ENCODE assay signal across 13 cellular contexts in genomic region chr6:85078071-85078470, GRCh38.
DNase-seq lines count a peak whose midpoint lies in the region; ATAC-seq and TF ChIP-seq lines count a peak whose summit lies in the region.
"Had no signal": no experiment of that assay in that cellular context is flagged by ENCODE, and none has a peak within 500 bp of the region (broad histone marks: within the 10 kb centered on the region; RNA-seq: fewer than 3 reads in every experiment).

No MANE protein-coding gene starts in this region.

- H3K4me1 ChIP-seq in A673 (ENCODE audit: insufficient read depth, low read length, poor library complexity, severe bottlenecking) (peaks cover 28% of the 10 kb centered on the region), HEK293 (ENCODE audit: control insufficient read depth, insufficient read depth, low read length) (peaks cover 13% of the 10 kb centered on the region)
- H3K4me1 ChIP-seq in CD8-positive, alpha-beta T cell (ENCODE audit: insufficient read depth, low read length): no peaks in the 10 kb centered on the region
- H3K4me1 ChIP-seq: BLaER1 treated with 17β-estradiol and CSF1 and Interleukin-3, amounts not matched to agents 10 nM and 100 nM; transverse colon had no signal

- intact Hi-C loops in A673 (cut with micrococcal nuclease; ENCODE audit: unreplicated experiment): no loop called here
- intact Hi-C loops in CD8-positive, alpha-beta T cell (cut with DNase I, micrococcal nuclease): no loop called here

- H3K9me3 ChIP-seq in A673 (ENCODE audit: low read depth, low read length, poor library complexity, severe bottlenecking) (no peaks in the 10 kb centered on the region), HEK293 (ENCODE audit: control insufficient read depth, insufficient read depth, low read depth, low read length) (no peaks in the 10 kb centered on the region)
- no peaks in the 10 kb centered on the region for H3K9me3 ChIP-seq in CD8-positive, alpha-beta T cell (ENCODE audit: low read length)
- H3K9me3 ChIP-seq: BLaER1 treated with 17β-estradiol and CSF1 and Interleukin-3, amounts not matched to agents 10 nM and 100 nM; neutrophil; transverse colon had no signal

- H3K27me3 Mint-ChIP-seq in CD8-positive, alpha-beta T cell (ENCODE audit: low read depth): no peaks in the 10 kb centered on the region
- no peaks in the 10 kb centered on the region for H3K27me3 Mint-ChIP-seq in glutamatergic neuron (ENCODE audit: unreplicated experiment)
- H3K27me3 Mint-ChIP-seq: activated B cell treated with CpG ODN at 0.5 μM for 24 hours had no signal

- no peak overlapping the region for H3K4me3 ChIP-seq in A673 (ENCODE audit: low read depth, low read length, poor library complexity, severe bottlenecking)
- no peak overlapping the region for H3K4me3 ChIP-seq in HEK293 (ENCODE audit: low read depth, low read length)
- H3K4me3 ChIP-seq in fibroblast of villous mesenchyme (ENCODE audit: low read depth, low read length): no peak overlapping the region
- H3K4me3 ChIP-seq in CD8-positive, alpha-beta T cell (ENCODE audit: low read depth, low read length): no peak overlapping the region
- H3K4me3 ChIP-seq: BLaER1 treated with 17β-estradiol and CSF1 and Interleukin-3, amounts not matched to agents 10 nM and 100 nM; transverse colon had no signal

- no peaks in the 10 kb centered on the region for H3K27me3 ChIP-seq in A673 (replicated peaks; ENCODE audit: insufficient read depth, low read depth, low read length, poor library complexity)
- H3K27me3 ChIP-seq in CD8-positive, alpha-beta T cell (ENCODE audit: insufficient read depth, low read length): no peaks in the 10 kb centered on the region
- H3K27me3 ChIP-seq: BLaER1 treated with 17β-estradiol and CSF1 and Interleukin-3, amounts not matched to agents 10 nM and 100 nM; neutrophil; transverse colon had no signal

- peak overlapping the region; percentile 60 for H3K27ac ChIP-seq in A673 (ENCODE audit: low read depth, low read length, poor library complexity, severe bottlenecking)
- H3K27ac ChIP-seq in HEK293 (ENCODE audit: extremely low read depth, low read depth, low read length): no peak overlapping the region
- no peak overlapping the region for H3K27ac ChIP-seq in CD8-positive, alpha-beta T cell (ENCODE audit: low read depth, low read length)
- H3K27ac ChIP-seq: BLaER1 treated with 17β-estradiol and CSF1 and Interleukin-3, amounts not matched to agents 10 nM and 100 nM; neutrophil; transverse colon had no signal

- no peaks in the 10 kb centered on the region for H3K36me3 Mint-ChIP-seq in CD8-positive, alpha-beta T cell
- H3K36me3 Mint-ChIP-seq in glutamatergic neuron (ENCODE audit: unreplicated experiment): no peaks in the 10 kb centered on the region

- H3K36me3 ChIP-seq in A673 (ENCODE audit: insufficient read depth, low read length, poor library complexity, severe bottlenecking) (no peaks in the 10 kb centered on the region), HEK293 (ENCODE audit: control insufficient read depth in 2 of 2, insufficient read depth in 1 of 2, low read length in 2 of 2) (no peaks in the 10 kb centered on the region)
- no peaks in the 10 kb centered on the region for H3K36me3 ChIP-seq in CD8-positive, alpha-beta T cell (ENCODE audit: insufficient read depth, low read length)
- H3K36me3 ChIP-seq: BLaER1 treated with 17β-estradiol and CSF1 and Interleukin-3, amounts not matched to agents 10 nM and 100 nM; neutrophil; transverse colon had no signal

- no peaks in the 10 kb centered on the region for H3K4me1 Mint-ChIP-seq in CD8-positive, alpha-beta T cell (ENCODE audit: low read depth)
- no peaks in the 10 kb centered on the region for H3K4me1 Mint-ChIP-seq in glutamatergic neuron (ENCODE audit: low read depth, unreplicated experiment)
- H3K4me1 Mint-ChIP-seq: activated B cell treated with CpG ODN at 0.5 μM for 24 hours had no signal

- H3K9me3 Mint-ChIP-seq in CD8-positive, alpha-beta T cell: no peaks in the 10 kb centered on the region
- H3K9me3 Mint-ChIP-seq in glutamatergic neuron (ENCODE audit: unreplicated experiment): no peaks in the 10 kb centered on the region

- DNase-seq in A673 (ENCODE audit: low spot score): peak; percentile 93
- peak; percentile 13 for DNase-seq in T1000 (lab: John Stamatoyannopoulos, UW)
- DNase-seq in fibroblast of villous mesenchyme (ENCODE audit: low read depth): peak; percentile 90
- no peak for DNase-seq in ecto neural progenitor cell (ENCODE audit: low spot score)
- no peak for DNase-seq in ureter (ENCODE audit: low spot score)
- DNase-seq in CD8-positive, alpha-beta T cell: no peak
- no peak for DNase-seq in glutamatergic neuron
- DNase-seq: activated B cell treated with CpG ODN at 0.5 μM for 24 hours; effector CD4-positive, alpha-beta T cell; transverse colon had no signal

- no peak for ATAC-seq in CD8-positive, alpha-beta T cell

- POLR2A ChIA-PET in A673 (lab: Charles Lee; ENCODE audit: low non-redundant PET): no interaction called here
- POLR2A ChIA-PET in HEK293 (lab: Yijun Ruan, JAX): interaction anchor here (0.5 to 0.7 kb wide), 2 partner anchors 11 to 32 kb away, joined by 3 read pairs; no protein-coding TSS in a partner anchor
- POLR2A ChIA-PET in CD8-positive, alpha-beta T cell (lab: Charles Lee): interaction anchor here (0.9 kb wide), 1 partner anchor 12 kb away, joined by 4 read pairs; no protein-coding TSS in a partner anchor

- BruUV-seq in A673 (replicated peaks; lab: Mats Ljungman, UMichigan): no TSS peak

- H3K4me3 Mint-ChIP-seq in CD8-positive, alpha-beta T cell: no peak overlapping the region
- no peak overlapping the region for H3K4me3 Mint-ChIP-seq in glutamatergic neuron (ENCODE audit: unreplicated experiment)
- H3K4me3 Mint-ChIP-seq: activated B cell treated with CpG ODN at 0.5 μM for 24 hours had no signal

- H3K27ac Mint-ChIP-seq in CD8-positive, alpha-beta T cell: no peak overlapping the region
- no peak overlapping the region for H3K27ac Mint-ChIP-seq in glutamatergic neuron (ENCODE audit: unreplicated experiment)
- H3K27ac Mint-ChIP-seq: activated B cell treated with CpG ODN at 0.5 μM for 24 hours had no signal

- CTCF ChIA-PET in A673 (lab: Charles Lee): no interaction called here
- CTCF ChIA-PET in HEK293 (lab: Yijun Ruan, JAX): interaction anchor here (0.5 to 1.1 kb wide), 4 partner anchors 12 to 405 kb away, joined by 3 read pairs; no protein-coding TSS in a partner anchor
- CTCF ChIA-PET in CD8-positive, alpha-beta T cell (lab: Charles Lee): no interaction called here

- TF ChIP-seq CTCF in A673 (conservative IDR thresholded peaks at IDR 0.05; ENCODE audit: low read depth, low read length): no peak
- TF ChIP-seq CTCF in HEK293 (tag by site-specific recombination; IDR thresholded peaks at IDR 0.05): no peak
- TF ChIP-seq CTCF in fibroblast of villous mesenchyme (IDR thresholded peaks at IDR 0.05; ENCODE audit: insufficient read depth, low read depth, low read length): no peak
- no peak for TF ChIP-seq CTCF in CD8-positive, alpha-beta T cell (IDR thresholded peaks at IDR 0.05)
- TF ChIP-seq CTCF in glutamatergic neuron (IDR thresholded peaks at IDR 0.05; ENCODE audit: partially characterized antibody, unreplicated experiment): no peak

TF ChIP-seq in HEK293, 187 proteins besides CTCF, POLR2A, EP300 and RAD21 (continues in another document):
- TF ChIP-seq ZNF707 (tag by site-specific recombination; IDR thresholded peaks at IDR 0.05) (no peak), ZFP37 (tag by site-specific recombination; IDR thresholded peaks at IDR 0.05) (0 out of 2 replicates have a peak, but pooled peaks have one; percentile 54), ZNF561 (tag by site-specific recombination; IDR thresholded peaks at IDR 0.05; ENCODE audit: borderline replicate concordance) (peak; percentile 36; the same call in 1 of the 2 replicates), ZBTB8A (tag by site-specific recombination; IDR thresholded peaks at IDR 0.05) (no peak), ZBTB21 (tag by site-specific recombination; IDR thresholded peaks at IDR 0.05) (0 out of 2 replicates have a peak, but pooled peaks have one; percentile 17), ZNF449 (tag by site-specific recombination; IDR thresholded peaks at IDR 0.05) (no peak), SCRT1 (tag by site-specific recombination; IDR thresholded peaks at IDR 0.05; ENCODE audit: borderline replicate concordance) (no peak), ZBTB11 (tag by site-specific recombination; conservative IDR thresholded peaks at IDR 0.05; ENCODE audit: low read depth) (no peak), ZNF155 (tag by site-specific recombination; IDR thresholded peaks at IDR 0.05) (no peak)

Comparison
In these comparisons a context has a peak if more than half of its experiments do, and no peak if none do; other contexts are left out.
1. DNase-seq: peak in A673 (single experiment), T1000 (single experiment) and fibroblast of villous mesenchyme (single experiment); none in ecto neural progenitor cell (single experiment), ureter (single experiment), CD8-positive, alpha-beta T cell (0 of 7) and glutamatergic neuron (single experiment).